In genomic region chr2:42792583-42793313, GRCh38 we compare ENCODE assay signal across 9 cellular contexts. TPM values are rescaled to one million over a fixed set of nuclear protein-coding genes. Genes with fewer than 3 reads are reported as not detected.
DNase-seq lines count a peak whose midpoint lies in the region; ATAC-seq and TF ChIP-seq lines count a peak whose summit lies in the region.
"Had no signal": no experiment of that assay in that cellular context is flagged by ENCODE, and none has a peak within 500 bp of the region (broad histone marks: within the 10 kb centered on the region; RNA-seq: fewer than 3 reads in every experiment).

Gene HAAO (minus strand): TSS chr2:42792583. CDS start chr2:42792536, 47 bp downstream.

- intact Hi-C loops in activated naive CD4-positive, alpha-beta T cell treated with anti-CD3 and anti-CD28 coated beads for 36 hours (cut with micrococcal nuclease): loop anchor here (1.0 to 5.0 kb wide), 2 partner anchors 18 to 295 kb away; no protein-coding TSS in a partner anchor
- intact Hi-C loops in mammary epithelial cell (cut with micrococcal nuclease): no loop called here

- peaks cover 27% of the 10 kb centered on the region for H3K4me1 Mint-ChIP-seq in activated naive CD4-positive, alpha-beta T cell treated with anti-CD3 and anti-CD28 coated beads for 36 hours (ENCODE audit: low read depth)

- H3K36me3 Mint-ChIP-seq in activated naive CD4-positive, alpha-beta T cell treated with anti-CD3 and anti-CD28 coated beads for 36 hours (ENCODE audit: low read depth): peaks cover 1% of the 10 kb centered on the region

- 23% methylated on average over 7 of the region's 73 CpGs for WGBS in mammary epithelial cell (ENCODE audit: low coverage, missing lambda C conversion rate)

- H3K9me3 ChIP-seq in mammary epithelial cell (replicated peaks; ENCODE audit: insufficient read depth, low read length): no peaks in the 10 kb centered on the region

- H3K27ac ChIP-seq in mammary epithelial cell (ENCODE audit: insufficient read depth, low read depth, low read length) (no peak within 1 kb of the TSS), layer of hippocampus (ENCODE audit: low read depth, low read length) (peak within 1 kb of the TSS; percentile 57)

- CTCF ChIA-PET in activated naive CD4-positive, alpha-beta T cell treated with anti-CD3 and anti-CD28 coated beads for 36 hours (lab: Charles Lee): interaction anchor here (0.6 to 0.9 kb wide), 2 partner anchors 9 to 372 kb away, joined by 3 read pairs; no protein-coding TSS in a partner anchor
- CTCF ChIA-PET in mammary epithelial cell (lab: Charles Lee; ENCODE audit: low non-redundant PET): no interaction called here

- H3K27ac Mint-ChIP-seq in activated naive CD4-positive, alpha-beta T cell treated with anti-CD3 and anti-CD28 coated beads for 36 hours: no peak within 1 kb of the TSS

- in situ Hi-C loops in mammary epithelial cell (cut with MboI; ENCODE audit: low sequenced_read_pairs in 2 of 2): no loop called here

- no peaks in the 10 kb centered on the region for H3K36me3 ChIP-seq in mammary epithelial cell (ENCODE audit: insufficient read depth, low read length)

- no peak for TF ChIP-seq CTCF in mammary epithelial cell (conservative IDR thresholded peaks at IDR 0.05 in 1 of 2, IDR thresholded peaks at IDR 0.05 in 1 of 2; ENCODE audit: extremely low read depth in 1 of 2, insufficient read depth in 1 of 2, low read depth in 1 of 2, low read length in 2 of 2)

- H3K9me3 Mint-ChIP-seq in activated naive CD4-positive, alpha-beta T cell treated with anti-CD3 and anti-CD28 coated beads for 36 hours: no peaks in the 10 kb centered on the region

- H3K4me3 Mint-ChIP-seq in activated naive CD4-positive, alpha-beta T cell treated with anti-CD3 and anti-CD28 coated beads for 36 hours: peak within 1 kb of the TSS; percentile 81

- H3K27me3 ChIP-seq in mammary epithelial cell (ENCODE audit: insufficient read depth, low read length) (peaks cover 3% of the 10 kb centered on the region), layer of hippocampus (ENCODE audit: control insufficient read depth, insufficient read depth, low read length) (no peaks in the 10 kb centered on the region)

- BruUV-seq in mammary epithelial cell (replicated peaks; lab: Mats Ljungman, UMichigan): no TSS peak

- H4K20me1 ChIP-seq in mammary epithelial cell (ENCODE audit: insufficient read depth, low read length): no peaks in the 10 kb centered on the region

- H3K79me2 ChIP-seq in mammary epithelial cell (ENCODE audit: insufficient read depth, low read length): no peaks in the 10 kb centered on the region

- dilution Hi-C loops in mammary epithelial cell (cut with HindIII; ENCODE audit: low sequenced_read_pairs): no loop called here

- H3K4me3 ChIP-seq in mammary epithelial cell (replicated peaks in 1 of 3; ENCODE audit: insufficient read depth in 1 of 3, low read depth in 2 of 3, low read length in 3 of 3): peak within 1 kb of the TSS in 2 of 3 experiments; percentile 35 to 37

- H3K4me1 ChIP-seq in mammary epithelial cell (ENCODE audit: insufficient read depth, low read length): peaks cover 18% of the 10 kb centered on the region

- H3K27me3 Mint-ChIP-seq in activated naive CD4-positive, alpha-beta T cell treated with anti-CD3 and anti-CD28 coated beads for 36 hours (ENCODE audit: low read depth): peaks cover 40% of the 10 kb centered on the region

- ATAC-seq in HG03280 (IDR thresholded peaks at IDR 0.05; ENCODE audit: unreplicated experiment) (peak; percentile 36), GM21526 (IDR thresholded peaks at IDR 0.05; ENCODE audit: low FRiP score, unreplicated experiment) (no peak)
- ATAC-seq in stimulated activated naive CD8-positive, alpha-beta T cell treated with anti-CD3 and anti-CD28 coated beads, Interleukin-15, Interleukin-2, amounts not matched to agents 100 U/mL and 50 U/mL, for 24 hours: peak; percentile 53

- no peak for DNase-seq in activated naive CD4-positive, alpha-beta T cell treated with anti-CD3 and anti-CD28 coated beads for 36 hours
- no peak for DNase-seq in activated naive CD4-positive, alpha-beta T cell treated with anti-CD3 and anti-CD28 coated beads, Interleukin-2, amount 50 U/mL, for 16 hours
- DNase-seq in mammary epithelial cell (no peak), NCI-H1930 (lab: John Stamatoyannopoulos, UW) (no peak)
- peak; percentile 34 for DNase-seq in stimulated activated naive CD8-positive, alpha-beta T cell treated with anti-CD3 and anti-CD28 coated beads, Interleukin-15, Interleukin-2, amounts not matched to agents 100 U/mL and 50 U/mL, for 24 hours

- no peak within 1 kb of the TSS for H3K9ac ChIP-seq in mammary epithelial cell (ENCODE audit: insufficient read depth, low read length)

- peak within 1 kb of the TSS; percentile 85 for H3K4me2 ChIP-seq in mammary epithelial cell (ENCODE audit: insufficient read depth, low read depth, low read length)

- peak within 1 kb of the TSS; percentile 94 for H2AFZ ChIP-seq in mammary epithelial cell (ENCODE audit: low read depth, low read length)

RNA-seq across cellular contexts. Expression of gene HAAO, which starts in this region (rescaled TPM):
- under 1 TPM; 0.41 to 0.52 TPM for total RNA-seq in activated naive CD4-positive, alpha-beta T cell treated with anti-CD3 and anti-CD28 coated beads for 36 hours
- total RNA-seq in mammary epithelial cell: under 1 TPM in 1 of 2 donors, not detected in 1; 0.67 TPM
- polyA plus RNA-seq in mammary epithelial cell: not detected
- not detected for polyA minus RNA-seq in mammary epithelial cell
- total RNA-seq: dermis microvascular lymphatic vessel endothelial cell had no signal
